In genomic region chr15:40929730-40930429, GRCh38 we compare ENCODE assay signal across 8 cellular contexts. TPM values are rescaled to one million over a fixed set of nuclear protein-coding genes. Genes with fewer than 3 reads are reported as not detected.
DNase-seq lines count a peak whose midpoint lies in the region; ATAC-seq and TF ChIP-seq lines count a peak whose summit lies in the region.

No MANE protein-coding gene starts in this region.

- TF ChIP-seq CTCF in WERI-Rb-1 (IDR thresholded peaks at IDR 0.05; ENCODE audit: low read depth, low read length) (no peak), glutamatergic neuron (IDR thresholded peaks at IDR 0.05; ENCODE audit: partially characterized antibody, unreplicated experiment) (no peak)

- H4K91ac ChIP-seq in trophoblast cell (ENCODE audit: low read depth, low read length) = no peak overlapping the region

- H3K27me3 ChIP-seq in WERI-Rb-1 (ENCODE audit: insufficient read depth, low read depth, severe bottlenecking) = no peaks in the 10 kb centered on the region
- H3K27me3 ChIP-seq in trophoblast cell (ENCODE audit: insufficient read depth, low read length) = peaks cover 57% of the 10 kb centered on the region

- H2AK5ac ChIP-seq in trophoblast cell (ENCODE audit: low read length) = no peak overlapping the region

- H4K8ac ChIP-seq in trophoblast cell (ENCODE audit: low read depth, low read length) = no peak overlapping the region

- H3K23ac ChIP-seq in trophoblast cell (ENCODE audit: low read length) = no peak overlapping the region

- no CpG with 5 or more reads among the region's 50 CpGs for WGBS in trophoblast cell (ENCODE audit: extremely low coverage, insufficient coverage, insufficient read length)

- no peak overlapping the region for H3K4ac ChIP-seq in trophoblast cell (ENCODE audit: low read depth, low read length)

- no peak overlapping the region for H4K12ac ChIP-seq in trophoblast cell (ENCODE audit: low read depth, low read length)

- H2BK120ac ChIP-seq in trophoblast cell (ENCODE audit: insufficient read depth, low read length, poor library complexity) = no peak overlapping the region

- no peak overlapping the region for H3K14ac ChIP-seq in trophoblast cell (ENCODE audit: low read length)

- peaks cover 18 to 28% of the 10 kb centered on the region in 2 experiments for H3K4me1 ChIP-seq in trophoblast cell (ENCODE audit: control insufficient read depth in 1 of 2, insufficient read depth in 2 of 2, low read length in 2 of 2)

- H3K79me1 ChIP-seq in trophoblast cell (ENCODE audit: low read length) = no peaks in the 10 kb centered on the region

- H2BK5ac ChIP-seq in trophoblast cell (ENCODE audit: low read depth, low read length, poor library complexity) = no peak overlapping the region

- H3K9ac ChIP-seq in trophoblast cell (ENCODE audit: low read length) = no peak overlapping the region

- H3K27ac Mint-ChIP-seq in stimulated activated naive CD8-positive, alpha-beta T cell treated with anti-CD3 and anti-CD28 coated beads, Interleukin-15, Interleukin-2, amounts not matched to agents 100 ng/mL and 50 ng/mL, for 24 hours = no peak overlapping the region
- H3K27ac Mint-ChIP-seq in glutamatergic neuron (ENCODE audit: unreplicated experiment) = peak overlapping the region; percentile 12

- no peak for ATAC-seq in stimulated activated naive CD8-positive, alpha-beta T cell treated with anti-CD3 and anti-CD28 coated beads, Interleukin-15, Interleukin-2, amounts not matched to agents 100 U/mL and 50 U/mL, for 24 hours
- no peak for ATAC-seq in GM18498 (IDR thresholded peaks at IDR 0.05; ENCODE audit: unreplicated experiment)

- no peak overlapping the region for H2AFZ ChIP-seq in trophoblast cell (ENCODE audit: insufficient read depth, low read length, poor library complexity)

- H2BK12ac ChIP-seq in trophoblast cell (ENCODE audit: low read length) = no peak overlapping the region

- peaks cover 62% of the 10 kb centered on the region for H3K27me3 Mint-ChIP-seq in stimulated activated naive CD8-positive, alpha-beta T cell treated with anti-CD3 and anti-CD28 coated beads, Interleukin-15, Interleukin-2, amounts not matched to agents 100 ng/mL and 50 ng/mL, for 24 hours
- peaks cover 26% of the 10 kb centered on the region for H3K27me3 Mint-ChIP-seq in glutamatergic neuron (ENCODE audit: unreplicated experiment)

- DNase-seq in stimulated activated naive CD8-positive, alpha-beta T cell treated with anti-CD3 and anti-CD28 coated beads, Interleukin-15, Interleukin-2, amounts not matched to agents 100 U/mL and 50 U/mL, for 24 hours = no peak
- DNase-seq in WERI-Rb-1 (peak; percentile 71), glutamatergic neuron (peak; percentile 82), trophoblast cell (peak; percentile 17 to 64), NCI-H1436 (lab: John Stamatoyannopoulos, UW) (no peak)
- no peak for DNase-seq in stimulated activated CD4-positive, alpha-beta T cell treated with anti-CD3 and anti-CD28 coated beads, Interleukin-2, amount 100 ng/mL, for 48 hours

- no peaks in the 10 kb centered on the region for H3K36me3 Mint-ChIP-seq in stimulated activated naive CD8-positive, alpha-beta T cell treated with anti-CD3 and anti-CD28 coated beads, Interleukin-15, Interleukin-2, amounts not matched to agents 100 ng/mL and 50 ng/mL, for 24 hours (ENCODE audit: low read depth)
- no peaks in the 10 kb centered on the region for H3K36me3 Mint-ChIP-seq in glutamatergic neuron (ENCODE audit: unreplicated experiment)

- H3K4me3 ChIP-seq in WERI-Rb-1 (ENCODE audit: low read depth, low read length) = peak overlapping the region; percentile 78
- peak overlapping the region; percentile 59 for H3K4me3 ChIP-seq in trophoblast cell (ENCODE audit: low read depth, low read length)

- H3K79me2 ChIP-seq in trophoblast cell (ENCODE audit: control insufficient read depth, insufficient read depth, low read length, poor library complexity) = no peaks in the 10 kb centered on the region

- H3K18ac ChIP-seq in trophoblast cell (ENCODE audit: low read length) = no peak overlapping the region

- H3K9me3 ChIP-seq in WERI-Rb-1 (ENCODE audit: severe bottlenecking) = no peaks in the 10 kb centered on the region
- H3K9me3 ChIP-seq in trophoblast cell (ENCODE audit: insufficient read depth, low read depth, low read length) = no peaks in the 10 kb centered on the region

- H3K27ac ChIP-seq in WERI-Rb-1 (peak overlapping the region; percentile 71), trophoblast cell (ENCODE audit: low read depth, low read length) (no peak overlapping the region)

- no peaks in the 10 kb centered on the region for H3K9me3 Mint-ChIP-seq in stimulated activated naive CD8-positive, alpha-beta T cell treated with anti-CD3 and anti-CD28 coated beads, Interleukin-15, Interleukin-2, amounts not matched to agents 100 ng/mL and 50 ng/mL, for 24 hours
- peaks cover 32% of the 10 kb centered on the region for H3K9me3 Mint-ChIP-seq in glutamatergic neuron (ENCODE audit: unreplicated experiment)

- H3K4me1 Mint-ChIP-seq in stimulated activated naive CD8-positive, alpha-beta T cell treated with anti-CD3 and anti-CD28 coated beads, Interleukin-15, Interleukin-2, amounts not matched to agents 100 ng/mL and 50 ng/mL, for 24 hours (ENCODE audit: low read depth) = peaks cover 50% of the 10 kb centered on the region
- H3K4me1 Mint-ChIP-seq in glutamatergic neuron (ENCODE audit: low read depth, unreplicated experiment) = peaks cover 29% of the 10 kb centered on the region

- peak overlapping the region; percentile 60 for H3K4me3 Mint-ChIP-seq in stimulated activated naive CD8-positive, alpha-beta T cell treated with anti-CD3 and anti-CD28 coated beads, Interleukin-15, Interleukin-2, amounts not matched to agents 100 ng/mL and 50 ng/mL, for 24 hours
- H3K4me3 Mint-ChIP-seq in glutamatergic neuron (ENCODE audit: unreplicated experiment) = peak overlapping the region; percentile 96

- peak overlapping the region; percentile 76 for H3K4me2 ChIP-seq in trophoblast cell (ENCODE audit: low read length)

- H3K36me3 ChIP-seq in WERI-Rb-1 (peaks cover 8% of the 10 kb centered on the region), trophoblast cell (ENCODE audit: control insufficient read depth in 1 of 2, insufficient read depth in 2 of 2, low read length in 2 of 2) (no peaks in the 10 kb centered on the region)

RNA-seq across cellular contexts. Expression of gene DLL4, which starts 0.7 kb away (rescaled TPM):
- total RNA-seq in glutamatergic neuron (ENCODE audit: unreplicated experiment) = 12.5 TPM
- polyA plus RNA-seq in trophoblast cell (2013) = 0.05 and 0.06 TPM in 2 replicates

RNA-seq across cellular contexts. Expression of gene CHAC1, which starts 23.4 kb away (rescaled TPM):
- 45.6 TPM for total RNA-seq in glutamatergic neuron (ENCODE audit: unreplicated experiment)
- polyA plus RNA-seq in trophoblast cell (2013) = 48.6 and 53.4 TPM in 2 replicates

RNA-seq across cellular contexts. Expression of gene VPS18, which starts 35.6 kb away (rescaled TPM):
- total RNA-seq in glutamatergic neuron (ENCODE audit: unreplicated experiment) = 33.5 TPM
- 14.3 and 14.7 TPM in 2 replicates for polyA plus RNA-seq in trophoblast cell (2013)

RNA-seq across cellular contexts. Expression of gene RHOV, which starts 55.8 kb away (rescaled TPM):
- 1.8 TPM for total RNA-seq in glutamatergic neuron (ENCODE audit: unreplicated experiment)
- polyA plus RNA-seq in trophoblast cell (2013) = 2.3 and 2.7 TPM in 2 replicates

Comparison
In these comparisons a context has a peak if more than half of its experiments do, and no peak if none do; other contexts are left out.
1. DNase-seq: peak in WERI-Rb-1 (single experiment), glutamatergic neuron (single experiment) and trophoblast cell (2 of 2); none in stimulated activated naive CD8-positive, alpha-beta T cell treated with anti-CD3 and anti-CD28 coated beads, Interleukin-15, Interleukin-2, amounts not matched to agents 100 U/mL and 50 U/mL, for 24 hours (single experiment), NCI-H1436 (single experiment) and stimulated activated CD4-positive, alpha-beta T cell treated with anti-CD3 and anti-CD28 coated beads, Interleukin-2, amount 100 ng/mL, for 48 hours (0 of 2).